Comparison of ENCODE assay signal across 1 cellular context in the genomic region with DNA sequence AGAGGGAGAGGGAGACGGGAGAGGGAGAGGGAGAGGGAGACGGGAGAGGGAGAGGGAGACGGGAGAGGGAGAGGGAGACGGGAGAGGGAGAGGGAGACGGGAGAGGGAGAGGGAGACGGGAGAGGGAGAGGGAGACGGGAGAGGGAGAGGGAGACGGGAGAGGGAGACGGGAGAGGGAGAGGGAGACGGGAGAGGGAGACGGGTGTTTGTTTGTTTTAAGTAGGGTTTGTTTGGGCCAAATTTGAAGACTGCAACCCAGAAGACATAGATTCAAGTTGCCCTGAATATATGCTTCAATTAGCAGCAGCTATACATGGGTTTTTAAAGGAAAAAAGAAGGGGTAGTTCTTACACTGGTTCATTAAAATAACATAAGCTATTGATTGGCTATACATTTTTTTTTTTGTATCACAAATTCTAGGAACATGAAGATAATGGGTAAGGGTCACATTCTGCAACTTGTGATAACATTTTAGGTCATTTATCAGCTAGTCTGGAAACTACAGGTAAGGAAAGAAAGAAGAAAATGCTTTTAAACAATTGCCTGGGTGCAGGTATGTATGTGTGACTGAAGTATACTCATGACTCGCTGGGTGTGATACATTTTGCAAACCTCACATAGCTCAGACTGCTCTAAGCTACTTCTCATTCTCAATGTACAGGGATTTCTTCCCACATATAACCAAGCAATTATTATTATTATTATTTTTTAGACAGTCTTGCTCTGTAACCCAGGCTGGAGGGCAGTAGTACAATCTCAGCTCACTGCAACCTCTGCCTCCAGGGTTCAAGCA.
TF ChIP-seq lines count a peak whose summit lies in the region.

No MANE protein-coding gene starts in this region.

TF ChIP-seq in SK-N-SH, 30 proteins besides CTCF, POLR2A, EP300 and RAD21 (continued from another document):
- TF ChIP-seq, protein P1, sequence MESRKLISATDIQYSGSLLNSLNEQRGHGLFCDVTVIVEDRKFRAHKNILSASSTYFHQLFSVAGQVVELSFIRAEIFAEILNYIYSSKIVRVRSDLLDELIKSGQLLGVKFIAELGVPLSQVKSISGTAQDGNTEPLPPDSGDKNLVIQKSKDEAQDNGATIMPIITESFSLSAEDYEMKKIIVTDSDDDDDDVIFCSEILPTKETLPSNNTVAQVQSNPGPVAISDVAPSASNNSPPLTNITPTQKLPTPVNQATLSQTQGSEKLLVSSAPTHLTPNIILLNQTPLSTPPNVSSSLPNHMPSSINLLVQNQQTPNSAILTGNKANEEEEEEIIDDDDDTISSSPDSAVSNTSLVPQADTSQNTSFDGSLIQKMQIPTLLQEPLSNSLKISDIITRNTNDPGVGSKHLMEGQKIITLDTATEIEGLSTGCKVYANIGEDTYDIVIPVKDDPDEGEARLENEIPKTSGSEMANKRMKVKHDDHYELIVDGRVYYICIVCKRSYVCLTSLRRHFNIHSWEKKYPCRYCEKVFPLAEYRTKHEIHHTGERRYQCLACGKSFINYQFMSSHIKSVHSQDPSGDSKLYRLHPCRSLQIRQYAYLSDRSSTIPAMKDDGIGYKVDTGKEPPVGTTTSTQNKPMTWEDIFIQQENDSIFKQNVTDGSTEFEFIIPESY (IDR thresholded peaks at IDR 0.05; ENCODE audit: borderline replicate concordance, low read depth): no peak
- TF ChIP-seq RFX5 (IDR thresholded peaks at IDR 0.05; ENCODE audit: low read length): no peak
- TF ChIP-seq MXI1 (IDR thresholded peaks at IDR 0.05; ENCODE audit: low read depth, low read length): no peak
- no peak for TF ChIP-seq EZH2phosphoT487 (IDR thresholded peaks at IDR 0.05; ENCODE audit: borderline replicate concordance, low read depth)
- TF ChIP-seq POLR2AphosphoS5 (IDR thresholded peaks at IDR 0.05; ENCODE audit: low read depth, low read length): no peak
